Comparison of ENCODE assay signal across 28 cellular contexts in the genomic region with DNA sequence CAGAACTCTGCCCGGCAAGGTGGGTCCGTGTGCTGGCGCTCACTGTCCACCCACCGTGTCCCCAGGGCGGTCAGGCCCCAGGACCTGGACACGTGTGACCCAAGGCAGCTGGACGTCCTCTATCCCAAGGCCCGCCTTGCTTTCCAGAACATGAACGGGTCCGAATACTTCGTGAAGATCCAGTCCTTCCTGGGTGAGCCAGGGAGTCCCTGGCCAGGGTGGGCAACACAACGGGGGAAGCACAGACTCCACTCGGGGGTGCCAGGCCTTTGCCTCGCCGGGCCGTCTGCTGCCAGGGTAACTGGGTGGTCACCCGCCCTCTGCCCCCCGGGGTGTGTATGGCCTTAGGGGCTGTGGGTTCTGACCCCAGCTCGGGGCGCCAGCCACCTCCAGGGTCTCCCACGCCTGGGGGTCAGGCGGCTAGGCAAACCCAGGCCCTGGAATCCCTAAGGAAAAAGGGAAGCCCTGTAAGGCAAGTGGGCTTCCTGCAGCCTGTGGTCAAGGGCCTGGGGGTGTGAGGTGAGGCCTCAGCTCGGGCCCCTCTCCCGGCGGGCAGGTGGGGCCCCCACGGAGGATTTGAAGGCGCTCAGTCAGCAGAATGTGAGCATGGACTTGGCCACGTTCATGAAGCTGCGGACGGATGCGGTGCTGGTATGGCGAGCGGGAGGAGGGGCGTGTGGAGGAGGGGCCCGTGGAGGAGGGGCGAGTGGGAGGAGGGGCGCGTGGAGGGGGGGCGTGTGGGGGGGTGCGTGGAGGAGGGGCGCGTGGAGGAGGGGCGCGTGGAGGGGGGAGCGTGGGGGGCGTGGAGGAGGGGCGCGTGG. TPM values are rescaled to one million over a fixed set of nuclear protein-coding genes. Genes with fewer than 3 reads are reported as not detected.
"Had no signal": no experiment of that assay in that cellular context is flagged by ENCODE, and none has a peak within 500 bp of the region (broad histone marks: within the 10 kb centered on the region; RNA-seq: fewer than 3 reads in every experiment).

No MANE protein-coding gene starts in this region.

- ATAC-seq: activated T-cell treated with anti-CD3 and anti-CD28 coated beads, Interleukin-2, amount 50 U/mL, for 4 hours; left ventricle myocardium superior; stimulated activated naive CD8-positive, alpha-beta T cell treated with anti-CD3 and anti-CD28 coated beads, Interleukin-15, Interleukin-2, amounts not matched to agents 100 U/mL and 50 U/mL, for 24 hours had no signal

- H3K27me3 ChIP-seq: right atrium auricular region had no signal

- H3K4me1 ChIP-seq: breast epithelium, right atrium auricular region, tibial artery had no signal

- H3K9me3 ChIP-seq: breast epithelium, right atrium auricular region, tibial artery had no signal

- H3K4me3 ChIP-seq: breast epithelium, right atrium auricular region, skin epidermis, tibial artery had no signal

- H3K36me3 ChIP-seq: breast epithelium, right atrium auricular region, tibial artery had no signal

- H3K27ac ChIP-seq: breast epithelium, right atrium auricular region, skin epidermis, tibial artery, VCaP had no signal

- DNase-seq: activated CD4-positive, alpha-beta T cell treated with anti-CD3 and anti-CD28 coated beads, Interleukin-2, amount 50 U/mL, for 1 hour; activated CD4-positive, CD25-positive, alpha-beta regulatory T cell treated with anti-CD3 and anti-CD28 coated beads, Interleukin-2, amount 50 U/mL, for 72 hours; activated CD8-positive, alpha-beta memory T cell treated with anti-CD3 and anti-CD28 coated beads, Interleukin-2, amount 50 U/mL, for 4 hours; activated naive CD4-positive, alpha-beta T cell treated with anti-CD3 and anti-CD28 coated beads, Interleukin-2, amount 10 ng/mL, durations not matched to agents 7 days and 5 days; activated T-cell treated with anti-CD3 and anti-CD28 coated beads, Interleukin-2, amount 50 U/mL, for 4 hours; cerebellar nuclear complex; effector CD4-positive, alpha-beta T cell; head of caudate nucleus; immature natural killer cell; left ventricle myocardium superior; stimulated activated naive CD8-positive, alpha-beta T cell treated with anti-CD3 and anti-CD28 coated beads, Interleukin-15, Interleukin-2, amounts not matched to agents 100 U/mL and 50 U/mL, for 24 hours; substantia nigra; SW 1271; T-helper 2 cell; tibial artery had no signal

RNA-seq across cellular contexts. Expression of a gene that starts 6.5 kb away (rescaled TPM):
- total RNA-seq: astrocyte, frontal cortex had no signal
- polyA plus RNA-seq: immature natural killer cell had no signal

RNA-seq across cellular contexts. Expression of a gene that starts 33.5 kb away (rescaled TPM):
- total RNA-seq: activated T-cell treated with anti-CD3 and anti-CD28 coated beads, Interleukin-2, amount 50 U/mL, for 4 hours; astrocyte; breast epithelium; frontal cortex; left ventricle myocardium superior; mononuclear cell; omental fat pad; progenitor cell of endocrine pancreas; right atrium auricular region; urinary bladder had no signal
- polyA plus RNA-seq: adipose tissue, esophagus, immature natural killer cell, neural cell, urinary bladder had no signal
